In genomic region chr5:21031001-21031400, GRCh38 we compare ENCODE assay signal across 19 cellular contexts.
A peak's percentile ranks its signal among the peaks of the same experiment; 100 is the strongest.
DNase-seq lines count a peak whose midpoint lies in the region; ATAC-seq, FAIRE-seq and TF ChIP-seq lines count a peak whose summit lies in the region.
"Had no signal": no experiment of that assay in that cellular context is flagged by ENCODE, and none has a peak within 500 bp of the region (broad histone marks: within the 10 kb centered on the region; RNA-seq: fewer than 3 reads in every experiment).

No MANE protein-coding gene starts in this region.

- H2BK5ac ChIP-seq in H1 (ENCODE audit: low read depth, low read length), result no peak overlapping the region

- no peak for TF ChIP-seq EP300 in H1 (IDR thresholded peaks at IDR 0.05; ENCODE audit: borderline replicate concordance in 1 of 2, low read depth in 2 of 2, low read length in 2 of 2)

- no peak overlapping the region for H3K4ac ChIP-seq in H1 (replicated peaks; ENCODE audit: insufficient read length, low read depth, low read length)

- no peak overlapping the region for H3K4me3 Mint-ChIP-seq in MCF 10A (ENCODE audit: unreplicated experiment)
- H3K4me3 Mint-ChIP-seq: CD4-positive, alpha-beta T cell; H9; IgD-negative memory B cell had no signal

- H3K4me3 ChIP-seq in H1 (ENCODE audit: extremely low read depth in 1 of 4, insufficient read depth in 2 of 4, low read depth in 3 of 4, low read length in 4 of 4), result no peak overlapping the region
- H3K4me3 ChIP-seq in neuron (ENCODE audit: low read length), result no peak overlapping the region

- H3K4me1 ChIP-seq in H1 (replicated peaks in 1 of 4; ENCODE audit: control insufficient read depth in 3 of 4, insufficient read depth in 4 of 4, low read length in 3 of 4) (no peaks in the 10 kb centered on the region), neuron (ENCODE audit: insufficient read depth, low read length) (no peaks in the 10 kb centered on the region)
- H3K4me1 ChIP-seq: Caco-2 had no signal

- no peak overlapping the region for H3K4me2 ChIP-seq in H1 (ENCODE audit: insufficient read depth in 1 of 2, low read depth in 2 of 2, low read length in 2 of 2)

- no peaks in the 10 kb centered on the region for H4K20me1 ChIP-seq in H1 (replicated peaks in 1 of 2; ENCODE audit: control insufficient read depth in 1 of 2, insufficient read depth in 2 of 2, low read length in 2 of 2)

- H3K9me3 Mint-ChIP-seq in MCF 10A (ENCODE audit: unreplicated experiment), result no peaks in the 10 kb centered on the region
- H3K9me3 Mint-ChIP-seq: H9, IgD-negative memory B cell had no signal

- TF ChIP-seq POLR2A in H1 (IDR thresholded peaks at IDR 0.05; ENCODE audit: control extremely low read depth in 1 of 2, low read depth in 2 of 2, low read length in 2 of 2), result no peak

- CTCF ChIA-PET in H1 (lab: Charles Lee; ENCODE audit: partially characterized antibody), result interaction anchor here (0.6 to 1.0 kb wide), 2 partner anchors 13 to 684 kb away, joined by 3 read pairs; no protein-coding TSS in a partner anchor
- CTCF ChIA-PET in MCF 10A (lab: Yijun Ruan, JAX), result no interaction called here

- no peak overlapping the region for H3K14ac ChIP-seq in H1 (ENCODE audit: insufficient read length)

- H4K8ac ChIP-seq in H1 (ENCODE audit: extremely low read depth, insufficient read depth, low read length), result no peak overlapping the region

- H2AK5ac ChIP-seq in H1 (ENCODE audit: low read depth, low read length), result no peak overlapping the region

- no peak overlapping the region for H2BK20ac ChIP-seq in H1 (ENCODE audit: low read length)

- H2AFZ ChIP-seq in H1 (ENCODE audit: low read length) (0 out of 2 replicates have a peak overlapping the region, but pooled peaks have one; percentile 30), neuron (ENCODE audit: low read depth, low read length) (peak overlapping the region; percentile 7)

- H2BK120ac ChIP-seq in H1 (replicated peaks; ENCODE audit: low read depth, low read length), result no peak overlapping the region

- no peak overlapping the region for H3K9ac ChIP-seq in H1 (replicated peaks in 1 of 4; ENCODE audit: extremely low read depth in 1 of 4, low read depth in 3 of 4, low read length in 3 of 4)

- no peak overlapping the region for H3K23ac ChIP-seq in H1 (ENCODE audit: insufficient read length)

- H3K9me3 ChIP-seq in H1 (ENCODE audit: insufficient read depth in 2 of 2, low read depth in 1 of 2, low read length in 1 of 2) (no peaks in the 10 kb centered on the region), neuron (ENCODE audit: low read length) (no peaks in the 10 kb centered on the region)
- H3K9me3 ChIP-seq: Caco-2 had no signal

- H3K27ac ChIP-seq in H1 (ENCODE audit: low read depth, low read length), result no peak overlapping the region
- H3K27ac ChIP-seq: C4-2B had no signal

- no TSS peak for BruUV-seq in MCF 10A (replicated peaks; lab: Mats Ljungman, UMichigan)

- H3K18ac ChIP-seq in H1 (ENCODE audit: extremely low read depth, low read length), result no peak overlapping the region

- ATAC-seq in HG02642 (IDR thresholded peaks at IDR 0.05; ENCODE audit: poor library complexity, unreplicated experiment), result no peak
- ATAC-seq: HepG2 had no signal

- H3K79me1 ChIP-seq in H1 (ENCODE audit: low read depth, low read length), result no peaks in the 10 kb centered on the region

- no peak overlapping the region for H3K27ac Mint-ChIP-seq in MCF 10A (ENCODE audit: low read depth, unreplicated experiment)
- H3K27ac Mint-ChIP-seq: CD4-positive, alpha-beta T cell; H9; IgD-negative memory B cell had no signal

- no peaks in the 10 kb centered on the region for H3K4me1 Mint-ChIP-seq in MCF 10A (ENCODE audit: insufficient read depth, unreplicated experiment)
- H3K4me1 Mint-ChIP-seq: H9 had no signal

- TF ChIP-seq RAD21 in H1 (IDR thresholded peaks at IDR 0.05 in 1 of 2, conservative IDR thresholded peaks at IDR 0.05 in 1 of 2; ENCODE audit: low read depth in 2 of 2, low read length in 2 of 2), result no peak

- DNase-seq in OCI-M1 (lab: John Stamatoyannopoulos, UW), result peak; percentile 26
- DNase-seq in H1 (ENCODE audit: low read depth in 1 of 2, low spot score in 2 of 2), result no peak
- DNase-seq in NCI-H524 (lab: John Stamatoyannopoulos, UW), result no peak
- no peak for DNase-seq in MCF 10A (ENCODE audit: unreplicated experiment)
- DNase-seq: ACHN; Caco-2; CD4-positive, alpha-beta T cell; GOT3; H9 had no signal

- intact Hi-C loops in MCF 10A (cut with micrococcal nuclease), result no loop called here

- H4K91ac ChIP-seq in H1 (replicated peaks; ENCODE audit: insufficient read length, low read length), result no peak overlapping the region

- no peak overlapping the region for H2BK12ac ChIP-seq in H1 (ENCODE audit: low read depth, low read length)

- FAIRE-seq in H1 (lab: Jason Lieb, UNC), result no peak
- FAIRE-seq: A204.1, D721Med, G401.6, GM12892, GM18507, HepG2 had no signal

- H3K79me2 ChIP-seq in H1 (ENCODE audit: control insufficient read depth in 1 of 2, insufficient read depth in 2 of 2, low read length in 2 of 2), result no peaks in the 10 kb centered on the region

- H3K27me3 Mint-ChIP-seq in MCF 10A (ENCODE audit: insufficient read depth, unreplicated experiment), result no peaks in the 10 kb centered on the region
- H3K27me3 Mint-ChIP-seq: CD4-positive, alpha-beta T cell; IgD-negative memory B cell had no signal

- no peaks in the 10 kb centered on the region for H3K36me3 Mint-ChIP-seq in MCF 10A (ENCODE audit: insufficient read depth, unreplicated experiment)
- H3K36me3 Mint-ChIP-seq: IgD-negative memory B cell had no signal

- 92% methylated on average over 3 of the region's 3 CpGs; no CpG with 5 or more reads in 1 of the 2 experiments for WGBS in H1 (ENCODE audit: extremely low coverage in 1 of 2, insufficient coverage in 1 of 2, insufficient read length in 1 of 2, insufficient replicate concordance in 2 of 2, low coverage in 1 of 2, low lambda C conversion rate in 2 of 2, missing lambda C conversion rate in 1 of 2), 2 experiments

- no peak overlapping the region for H4K5ac ChIP-seq in H1 (ENCODE audit: insufficient read length, low read depth, low read length)

- H3K36me3 ChIP-seq in H1 (ENCODE audit: control insufficient read depth in 2 of 4, insufficient read depth in 4 of 4, low read length in 3 of 4) (no peaks in the 10 kb centered on the region), neuron (ENCODE audit: insufficient read depth, low read length) (no peaks in the 10 kb centered on the region)

- no peak overlapping the region for H2BK15ac ChIP-seq in H1 (ENCODE audit: low read length)

- H3K27me3 ChIP-seq in H1 (replicated peaks in 1 of 4; ENCODE audit: control insufficient read depth in 3 of 4, extremely low read depth in 1 of 4, insufficient read depth in 3 of 4, low read length in 3 of 4) (peaks cover 0 to 1% (median 0%) of the 10 kb centered on the region in 4 experiments; a peak in 1 of 7 replicates), neuron (ENCODE audit: insufficient read depth, low read length) (no peaks in the 10 kb centered on the region)

- H3K56ac ChIP-seq in H1 (replicated peaks; ENCODE audit: insufficient read length, low read depth, low read length), result no peak overlapping the region

- POLR2A ChIA-PET in H1 (lab: Charles Lee; ENCODE audit: partially characterized antibody), result no interaction called here
- POLR2A ChIA-PET in MCF 10A (lab: Yijun Ruan, JAX), result no interaction called here

- H3K23me2 ChIP-seq in H1 (ENCODE audit: low read depth, low read length), result no peaks in the 10 kb centered on the region

- TF ChIP-seq CTCF in H1 (IDR thresholded peaks at IDR 0.05; ENCODE audit: control extremely low read depth in 1 of 3, insufficient read depth in 1 of 3, low read depth in 1 of 3, low read length in 3 of 3) (no peak), MCF 10A (IDR thresholded peaks at IDR 0.05; ENCODE audit: unreplicated experiment) (no peak)

TF ChIP-seq in H1, 55 proteins besides CTCF, POLR2A, EP300 and RAD21:
- TF ChIP-seq, protein P1, sequence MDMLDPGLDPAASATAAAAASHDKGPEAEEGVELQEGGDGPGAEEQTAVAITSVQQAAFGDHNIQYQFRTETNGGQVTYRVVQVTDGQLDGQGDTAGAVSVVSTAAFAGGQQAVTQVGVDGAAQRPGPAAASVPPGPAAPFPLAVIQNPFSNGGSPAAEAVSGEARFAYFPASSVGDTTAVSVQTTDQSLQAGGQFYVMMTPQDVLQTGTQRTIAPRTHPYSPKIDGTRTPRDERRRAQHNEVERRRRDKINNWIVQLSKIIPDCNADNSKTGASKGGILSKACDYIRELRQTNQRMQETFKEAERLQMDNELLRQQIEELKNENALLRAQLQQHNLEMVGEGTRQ (IDR thresholded peaks at IDR 0.05; ENCODE audit: low read length), result no peak
- TF ChIP-seq SIX5 (IDR thresholded peaks at IDR 0.05; ENCODE audit: low read depth, low read length) (no peak), NRF1 (IDR thresholded peaks at IDR 0.05; ENCODE audit: low read depth, low read length) (no peak), JUN (IDR thresholded peaks at IDR 0.05; ENCODE audit: low read depth, low read length) (no peak), CBX5 (IDR thresholded peaks at IDR 0.05; ENCODE audit: low read depth, low read length) (no peak), CHD1 (IDR thresholded peaks at IDR 0.05; ENCODE audit: low read depth, low read length) (no peak), HDAC2 (IDR thresholded peaks at IDR 0.05; ENCODE audit: borderline replicate concordance in 1 of 2, low read depth in 2 of 2, low read length in 2 of 2) (no peak), SRF (IDR thresholded peaks at IDR 0.05; ENCODE audit: low read depth, low read length) (no peak), SUZ12 (IDR thresholded peaks at IDR 0.05; ENCODE audit: low read length) (no peak), RNF2 (IDR thresholded peaks at IDR 0.05; ENCODE audit: borderline replicate concordance, low read depth, low read length, missing control alignments, poor library complexity, severe bottlenecking) (no peak), FOSL1 (IDR thresholded peaks at IDR 0.05; ENCODE audit: insufficient read depth, low read depth, low read length) (no peak), BRCA1 (IDR thresholded peaks at IDR 0.05; ENCODE audit: low read depth, low read length) (no peak), BCL11A (IDR thresholded peaks at IDR 0.05; ENCODE audit: low read depth in 2 of 2, low read length in 2 of 2) (no peak), MAFK (IDR thresholded peaks at IDR 0.05; ENCODE audit: low read depth, low read length) (no peak), SIN3A (conservative IDR thresholded peaks at IDR 0.05 in 1 of 2, IDR thresholded peaks at IDR 0.05 in 1 of 2; ENCODE audit: low read depth in 1 of 2, low read length in 2 of 2) (no peak)
